In the genomic region with DNA sequence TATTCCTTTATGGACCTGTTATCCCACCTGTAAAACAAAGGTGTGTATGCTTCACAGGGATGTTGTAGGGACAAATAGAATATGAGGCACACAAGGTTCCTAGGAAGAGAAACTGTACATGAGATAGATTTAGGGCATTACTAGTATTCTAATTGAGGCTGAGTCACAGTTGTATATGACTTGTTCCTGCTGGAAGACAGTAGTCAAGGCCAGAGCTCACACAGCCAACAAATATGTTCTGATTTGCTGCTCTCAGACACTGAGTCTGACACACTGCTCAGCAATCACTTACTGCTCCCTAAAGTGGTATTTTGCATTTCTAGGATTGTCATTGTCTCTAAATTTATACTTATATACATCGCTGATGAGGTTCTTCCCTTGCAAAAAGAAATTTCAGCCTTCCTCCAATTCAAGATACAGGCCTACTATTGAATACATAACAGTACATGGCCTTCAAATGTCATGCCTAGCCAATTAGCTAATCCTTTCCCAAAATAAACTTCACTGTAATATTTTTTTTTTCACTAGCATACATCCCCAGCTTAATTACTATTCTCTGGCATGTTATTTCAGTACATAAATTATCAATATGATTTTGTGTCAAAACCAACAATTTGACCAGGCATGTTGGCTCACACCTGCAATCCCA, we compare ENCODE assay signal across 9 cellular contexts.
A peak's percentile ranks its signal among the peaks of the same experiment; 100 is the strongest.
DNase-seq lines count a peak whose midpoint lies in the region; ATAC-seq and TF ChIP-seq lines count a peak whose summit lies in the region.
"Had no signal": no experiment of that assay in that cellular context is flagged by ENCODE, and none has a peak within 500 bp of the region (broad histone marks: within the 10 kb centered on the region; RNA-seq: fewer than 3 reads in every experiment).

No MANE protein-coding gene starts in this region.

- no peaks in the 10 kb centered on the region for H3K36me3 Mint-ChIP-seq in endodermal cell (ENCODE audit: low read depth)

- no peak for TF ChIP-seq CTCF in stomach (IDR thresholded peaks at IDR 0.05)
- TF ChIP-seq CTCF in endodermal cell (conservative IDR thresholded peaks at IDR 0.05), result no peak

- no peak overlapping the region for H3K4me3 ChIP-seq in stomach
- no peak overlapping the region for H3K4me3 ChIP-seq in endodermal cell (ENCODE audit: low read length)
- H3K4me3 ChIP-seq: lung had no signal

- intact Hi-C loops in stomach (cut with DNase I; ENCODE audit: low total_unique reads), result no loop called here

- H3K36me3 ChIP-seq in stomach (no peaks in the 10 kb centered on the region), endodermal cell (ENCODE audit: control insufficient read depth, insufficient read depth, low read length) (no peaks in the 10 kb centered on the region)

- no peak for ATAC-seq in HG02588 (IDR thresholded peaks at IDR 0.05; ENCODE audit: unreplicated experiment)

- TF ChIP-seq EP300 in stomach (IDR thresholded peaks at IDR 0.05), result no peak

- no peak overlapping the region for H3K9ac ChIP-seq in endodermal cell (ENCODE audit: extremely low read depth, low read length, poor library complexity, severe bottlenecking)

- no peaks in the 10 kb centered on the region for H3K9me3 Mint-ChIP-seq in endodermal cell

- no peaks in the 10 kb centered on the region for H3K27me3 ChIP-seq in stomach
- no peaks in the 10 kb centered on the region for H3K27me3 ChIP-seq in endodermal cell (ENCODE audit: control insufficient read depth, insufficient read depth, low read length, poor library complexity, severe bottlenecking)

- H3K27ac ChIP-seq in stomach (peak overlapping the region in 1 of 5 donors; percentile 13), endodermal cell (ENCODE audit: low read depth, low read length) (no peak overlapping the region)

- H3K4me1 ChIP-seq in stomach, result peaks cover 0 to 25% (median 12%) of the 10 kb centered on the region in 4 donors
- H3K4me1 ChIP-seq in endodermal cell (ENCODE audit: control insufficient read depth, insufficient read depth, low read length), result no peaks in the 10 kb centered on the region

- H3K27me3 Mint-ChIP-seq in endodermal cell (ENCODE audit: insufficient read depth), result no peaks in the 10 kb centered on the region

- TF ChIP-seq POLR2A in stomach (IDR thresholded peaks at IDR 0.05), result no peak

- H3K9me3 ChIP-seq in stomach (no peaks in the 10 kb centered on the region), endodermal cell (ENCODE audit: control insufficient read depth, low read length) (no peaks in the 10 kb centered on the region)

- 79 to 91% (median 87%) methylated on average over 1 of the region's 1 CpG for WGBS in stomach, 5 donors
- WGBS in endodermal cell (ENCODE audit: insufficient coverage in 1 of 2, insufficient read length in 1 of 2), 2 experiments, result 91 to 100% methylated on average over 1 of the region's 1 CpG

- peak; percentile 18 for DNase-seq in HS-5 (ENCODE audit: low read depth)
- DNase-seq in cerebellar cortex (ENCODE audit: low spot score), result peak; percentile 37
- DNase-seq in kidney tubule cell (ENCODE audit: low spot score), result peak; percentile 74
- DNase-seq in superior temporal gyrus (ENCODE audit: extremely low spot score), result peak; percentile 47
- no peak for DNase-seq in stomach
- DNase-seq in endodermal cell, result no peak
- DNase-seq: activated gamma-delta T cell treated with Interleukin-2 at 50 U/mL for 16 hours had no signal

- H3K4me3 Mint-ChIP-seq in endodermal cell, result no peak overlapping the region

- peaks cover 12% of the 10 kb centered on the region for H3K4me1 Mint-ChIP-seq in endodermal cell

- H3K27ac Mint-ChIP-seq in endodermal cell, result no peak overlapping the region

Comparison
In these comparisons a context has a peak if more than half of its experiments do, and no peak if none do; other contexts are left out.
1. DNase-seq: peak in HS-5 (single experiment), cerebellar cortex (single experiment), kidney tubule cell (single experiment) and superior temporal gyrus (single experiment); none in stomach (single experiment) and endodermal cell (single experiment).